Comparison of ENCODE assay signal across 8 cellular contexts in genomic region chrX:47540754-47541538, GRCh38. TPM values are rescaled to one million over a fixed set of nuclear protein-coding genes. Genes with fewer than 3 reads are reported as not detected.
DNase-seq lines count a peak whose midpoint lies in the region; ATAC-seq, FAIRE-seq and TF ChIP-seq lines count a peak whose summit lies in the region.

No MANE protein-coding gene starts in this region.

- H3F3A ChIP-seq in MM.1S (ENCODE audit: insufficient read depth, low read length), result no peaks in the 10 kb centered on the region

- peak overlapping the region; percentile 62 for H4K5ac ChIP-seq in H1 (ENCODE audit: insufficient read length, low read depth, low read length)

- H3K4me3 ChIP-seq in DND-41 (ENCODE audit: low read depth in 1 of 2, low read length in 2 of 2), result no peak overlapping the region
- H3K4me3 ChIP-seq in MM.1S (ENCODE audit: low read length), result no peak overlapping the region
- H3K4me3 ChIP-seq in H1 (ENCODE audit: extremely low read depth in 1 of 4, insufficient read depth in 2 of 4, low read depth in 3 of 4, low read length in 4 of 4), result peak overlapping the region in 1 of 4 experiments; percentile 36; a peak in 1 of 8 replicates
- H3K4me3 ChIP-seq in lower leg skin (ENCODE audit: low read depth, poor library complexity, severe bottlenecking), result no peak overlapping the region

- H2BK15ac ChIP-seq in H1 (ENCODE audit: low read length), result no peak overlapping the region

- no peak overlapping the region for H3K18ac ChIP-seq in H1 (ENCODE audit: extremely low read depth, low read length)

- no peaks in the 10 kb centered on the region for H3K9me2 ChIP-seq in MM.1S (replicated peaks; ENCODE audit: insufficient read depth, low read length)

- no peak overlapping the region for H2BK20ac ChIP-seq in H1 (ENCODE audit: low read length)

- no peak overlapping the region for H3K4ac ChIP-seq in H1 (replicated peaks; ENCODE audit: insufficient read length, low read depth, low read length)

- POLR2A ChIA-PET in H1 (lab: Charles Lee; ENCODE audit: partially characterized antibody), result interaction anchor here (1.1 to 1.4 kb wide), 2 partner anchors 21 to 59 kb away, joined by 3 read pairs; no protein-coding TSS in a partner anchor

- no peak overlapping the region for H3K27ac ChIP-seq in DND-41 (ENCODE audit: low read length)
- no peak overlapping the region for H3K27ac ChIP-seq in MM.1S (ENCODE audit: low read length)
- no peak overlapping the region for H3K27ac ChIP-seq in H1 (ENCODE audit: low read depth, low read length)
- H3K27ac ChIP-seq in temporal lobe (ENCODE audit: low read depth, low read length), result peak overlapping the region; percentile 95

- DNase-seq in DND-41 (no peak), MM.1S (peak; percentile 32), RPMI8226 (peak; percentile 51), H1 (ENCODE audit: low read depth in 1 of 2, low spot score in 2 of 2) (peak; percentile 45 to 49), lower leg skin (ENCODE audit: low spot score in 2 of 2) (peak; percentile 75 to 88)
- no peak for DNase-seq in activated CD8-positive, alpha-beta memory T cell treated with anti-CD3 and anti-CD28 coated beads for 24 hours
- no peak for DNase-seq in activated T-cell treated with anti-CD3 and anti-CD28 coated beads, Interleukin-2, amount 50 U/mL, for 1 hour

- H3K27me3 ChIP-seq in DND-41 (ENCODE audit: insufficient read depth, low read length, poor library complexity), result no peaks in the 10 kb centered on the region
- H3K27me3 ChIP-seq in MM.1S (replicated peaks; ENCODE audit: insufficient read depth, low read length), result no peaks in the 10 kb centered on the region
- no peaks in the 10 kb centered on the region for H3K27me3 ChIP-seq in H1 (replicated peaks in 1 of 4; ENCODE audit: control insufficient read depth in 3 of 4, extremely low read depth in 1 of 4, insufficient read depth in 3 of 4, low read length in 3 of 4)

- intact Hi-C loops in lower leg skin (cut with DNase I; ENCODE audit: low total_unique reads), result no loop called here

- H3K23ac ChIP-seq in H1 (ENCODE audit: insufficient read length), result no peak overlapping the region

- H2AFZ ChIP-seq in DND-41 (ENCODE audit: low read depth, low read length) (no peak overlapping the region), MM.1S (ENCODE audit: low read length) (0 out of 2 replicates have a peak overlapping the region, but pooled peaks have one; percentile 27), H1 (ENCODE audit: low read length) (peak overlapping the region; percentile 53; the same call in 1 of the 2 replicates)

- H2BK12ac ChIP-seq in H1 (ENCODE audit: low read depth, low read length), result peak overlapping the region; percentile 75; the same call in 1 of the 2 replicates

- no peak overlapping the region for H2AK5ac ChIP-seq in H1 (ENCODE audit: low read depth, low read length)

- TF ChIP-seq EP300 in H1 (IDR thresholded peaks at IDR 0.05; ENCODE audit: borderline replicate concordance in 1 of 2, low read depth in 2 of 2, low read length in 2 of 2), result 0 out of 3 replicates have a peak, but pooled peaks of 1 of the 2 experiments have one; percentile 4

- TF ChIP-seq CTCF in DND-41 (IDR thresholded peaks at IDR 0.05; ENCODE audit: borderline replicate concordance, extremely low read depth, low read length, poor library complexity, severe bottlenecking) (peak; percentile 14), MM.1S (IDR thresholded peaks at IDR 0.05; ENCODE audit: low read length) (peak; percentile 35), H1 (IDR thresholded peaks at IDR 0.05; ENCODE audit: control extremely low read depth in 1 of 3, insufficient read depth in 1 of 3, low read depth in 1 of 3, low read length in 3 of 3) (peak in 2 of 3 experiments; percentile 38 to 52; a peak in 2 of 4 replicates), lower leg skin (IDR thresholded peaks at IDR 0.05) (no peak)

- H4K20me1 ChIP-seq in DND-41 (ENCODE audit: insufficient read depth, low read length), result no peaks in the 10 kb centered on the region
- H4K20me1 ChIP-seq in MM.1S (ENCODE audit: insufficient read depth, low read length), result no peaks in the 10 kb centered on the region
- no peaks in the 10 kb centered on the region for H4K20me1 ChIP-seq in H1 (replicated peaks in 1 of 2; ENCODE audit: control insufficient read depth in 1 of 2, insufficient read depth in 2 of 2, low read length in 2 of 2)

- H3K14ac ChIP-seq in H1 (ENCODE audit: insufficient read length), result no peak overlapping the region

- H4K91ac ChIP-seq in H1 (replicated peaks; ENCODE audit: insufficient read length, low read length), result peak overlapping the region; percentile 54

- peak; percentile 47 to 52 for TF ChIP-seq RAD21 in H1 (IDR thresholded peaks at IDR 0.05 in 1 of 2, conservative IDR thresholded peaks at IDR 0.05 in 1 of 2; ENCODE audit: low read depth in 2 of 2, low read length in 2 of 2)

- H3K4me2 ChIP-seq in DND-41 (ENCODE audit: insufficient read depth, low read length) (no peak overlapping the region), MM.1S (ENCODE audit: low read depth, low read length) (peak overlapping the region; percentile 13; the same call in 1 of the 2 replicates), H1 (ENCODE audit: insufficient read depth in 1 of 2, low read depth in 2 of 2, low read length in 2 of 2) (no peak overlapping the region; a peak in 1 of 4 replicates)

- no peak overlapping the region for H2BK120ac ChIP-seq in H1 (replicated peaks; ENCODE audit: low read depth, low read length)

- no peak for ATAC-seq in DND-41 (ENCODE audit: insufficient read depth, low read depth)

- H3K36me3 ChIP-seq in DND-41 (ENCODE audit: insufficient read depth, low read length), result no peaks in the 10 kb centered on the region
- H3K36me3 ChIP-seq in MM.1S (replicated peaks; ENCODE audit: insufficient read depth, low read length), result no peaks in the 10 kb centered on the region
- H3K36me3 ChIP-seq in H1 (ENCODE audit: control insufficient read depth in 2 of 4, insufficient read depth in 4 of 4, low read length in 3 of 4), result no peaks in the 10 kb centered on the region

- H3K79me2 ChIP-seq in DND-41 (ENCODE audit: insufficient read depth, low read length) (no peaks in the 10 kb centered on the region), MM.1S (ENCODE audit: low read length) (no peaks in the 10 kb centered on the region), H1 (ENCODE audit: control insufficient read depth in 1 of 2, insufficient read depth in 2 of 2, low read length in 2 of 2) (no peaks in the 10 kb centered on the region)

- H3K9ac ChIP-seq in DND-41 (ENCODE audit: low read depth, low read length), result no peak overlapping the region
- no peak overlapping the region for H3K9ac ChIP-seq in MM.1S (ENCODE audit: low read length)
- no peak overlapping the region for H3K9ac ChIP-seq in H1 (replicated peaks in 1 of 4; ENCODE audit: extremely low read depth in 1 of 4, low read depth in 3 of 4, low read length in 3 of 4)

- 42% methylated on average over 15 of the region's 15 CpGs; no CpG with 5 or more reads in 1 of the 2 experiments for WGBS in H1 (ENCODE audit: extremely low coverage in 1 of 2, insufficient coverage in 1 of 2, insufficient read length in 1 of 2, insufficient replicate concordance in 2 of 2, low coverage in 1 of 2, low lambda C conversion rate in 2 of 2, missing lambda C conversion rate in 1 of 2), 2 experiments
- WGBS in lower leg skin, 2 donors, result 17 to 40% methylated on average over 15 of the region's 15 CpGs

- FAIRE-seq in H1 (lab: Jason Lieb, UNC), result peak; percentile 95

- TF ChIP-seq POLR2A in H1 (IDR thresholded peaks at IDR 0.05; ENCODE audit: control extremely low read depth in 1 of 2, low read depth in 2 of 2, low read length in 2 of 2) (peak in 1 of 2 experiments; percentile 40; a peak in 1 of 3 replicates), lower leg skin (IDR thresholded peaks at IDR 0.05) (no peak)

- no peaks in the 10 kb centered on the region for H3K79me1 ChIP-seq in H1 (ENCODE audit: low read depth, low read length)

- no peaks in the 10 kb centered on the region for H3K9me3 ChIP-seq in DND-41 (ENCODE audit: insufficient read depth, low read length, severe bottlenecking)
- H3K9me3 ChIP-seq in MM.1S (replicated peaks; ENCODE audit: insufficient read depth, low read length), result no peaks in the 10 kb centered on the region
- no peaks in the 10 kb centered on the region for H3K9me3 ChIP-seq in H1 (ENCODE audit: insufficient read depth in 2 of 2, low read depth in 1 of 2, low read length in 1 of 2)

- H3K4me1 ChIP-seq in DND-41 (ENCODE audit: insufficient read depth, low read length), result no peaks in the 10 kb centered on the region
- H3K4me1 ChIP-seq in MM.1S (ENCODE audit: low read length), result no peaks in the 10 kb centered on the region
- H3K4me1 ChIP-seq in H1 (replicated peaks in 1 of 4; ENCODE audit: control insufficient read depth in 3 of 4, insufficient read depth in 4 of 4, low read length in 3 of 4), result no peaks in the 10 kb centered on the region

- CTCF ChIA-PET in H1 (lab: Charles Lee; ENCODE audit: partially characterized antibody), result interaction anchor here (0.7 to 1.9 kb wide), 8 partner anchors 15 to 246 kb away, joined by 3 to 7 read pairs (median 3); no protein-coding TSS in a partner anchor

- H3K56ac ChIP-seq in H1 (replicated peaks; ENCODE audit: insufficient read length, low read depth, low read length), result no peak overlapping the region

- no peak overlapping the region for H4K8ac ChIP-seq in H1 (ENCODE audit: extremely low read depth, insufficient read depth, low read length)

- H2BK5ac ChIP-seq in H1 (ENCODE audit: low read depth, low read length), result no peak overlapping the region; the same call in 1 of the 2 replicates

- no peaks in the 10 kb centered on the region for H3K23me2 ChIP-seq in H1 (ENCODE audit: low read depth, low read length)

RNA-seq across cellular contexts. Expression of gene ARAF, which starts 20.1 kb away (rescaled TPM):
- 45.2 and 48.3 TPM in 2 replicates for total RNA-seq in H1 (2021; fragmentation: NEBNext Ultra II Directional; extraction: Animal tissue kit (Norgen Biotek cat#: 25700))
- polyA plus RNA-seq in H1 (2011; rRNA removed), result 39.0 and 56.8 TPM in 2 replicates
- polyA plus RNA-seq in H1 (2011; cell fraction: cytosol; rRNA removed), result 32.0 TPM
- 111 TPM for polyA plus RNA-seq in H1 (2011; cell fraction: nucleus; rRNA removed)
- polyA plus RNA-seq in H1 (2012, experiment 1 of 2), result 25.7 to 47.0 TPM (median 43.2 TPM) in 4 replicates
- polyA plus RNA-seq in H1 (2012, experiment 2 of 2), result 37.8 TPM
- 34.6 TPM for polyA plus RNA-seq in H1 (2013, experiment 1 of 2)
- polyA plus RNA-seq in H1 (2013, experiment 2 of 2), result 37.9 TPM
- polyA minus RNA-seq in H1 (2011; rRNA and poly(A)+ RNA removed), result 75.5 and 77.0 TPM in 2 replicates
- polyA minus RNA-seq in H1 (2011; cell fraction: cytosol; rRNA and poly(A)+ RNA removed), result 21.1 TPM
- 27.7 TPM for polyA minus RNA-seq in H1 (2011; cell fraction: nucleus; rRNA and poly(A)+ RNA removed)
- total RNA-seq in lower leg skin (10 to 100 TPM; 26.8 to 46.4 (median 34.5) TPM), temporal lobe (5.7 TPM)

RNA-seq across cellular contexts. Expression of gene TIMP1, which starts 41.3 kb away (rescaled TPM):
- 58.6 and 62.5 TPM in 2 replicates for total RNA-seq in H1 (2021; fragmentation: NEBNext Ultra II Directional; extraction: Animal tissue kit (Norgen Biotek cat#: 25700))
- 142 and 150 TPM in 2 replicates for polyA plus RNA-seq in H1 (2011; rRNA removed)
- 69.7 TPM for polyA plus RNA-seq in H1 (2011; cell fraction: cytosol; rRNA removed)
- 88.2 TPM for polyA plus RNA-seq in H1 (2011; cell fraction: nucleus; rRNA removed)
- polyA plus RNA-seq in H1 (2012, experiment 1 of 2), result 81.9 to 101 TPM (median 98.2 TPM) in 4 replicates
- polyA plus RNA-seq in H1 (2012, experiment 2 of 2), result 154 TPM
- 90.2 TPM for polyA plus RNA-seq in H1 (2013, experiment 1 of 2)
- polyA plus RNA-seq in H1 (2013, experiment 2 of 2), result 106 TPM
- 93.8 and 111 TPM in 2 replicates for polyA minus RNA-seq in H1 (2011; rRNA and poly(A)+ RNA removed)
- polyA minus RNA-seq in H1 (2011; cell fraction: cytosol; rRNA and poly(A)+ RNA removed), result 64.3 TPM
- 34.6 TPM for polyA minus RNA-seq in H1 (2011; cell fraction: nucleus; rRNA and poly(A)+ RNA removed)
- total RNA-seq in lower leg skin (10 to 100 TPM; 27.5 to 82.1 (median 53.5) TPM), temporal lobe (4.7 TPM)

RNA-seq across cellular contexts. Expression of gene ZNF41, which starts 57.9 kb away (rescaled TPM):
- 4.5 and 5.3 TPM in 2 replicates for total RNA-seq in H1 (2021; fragmentation: NEBNext Ultra II Directional; extraction: Animal tissue kit (Norgen Biotek cat#: 25700))
- 1.2 and 1.8 TPM in 2 replicates for polyA plus RNA-seq in H1 (2011; rRNA removed)
- polyA plus RNA-seq in H1 (2011; cell fraction: cytosol; rRNA removed), result 2.3 TPM
- 2.8 TPM for polyA plus RNA-seq in H1 (2011; cell fraction: nucleus; rRNA removed)
- polyA plus RNA-seq in H1 (2012, experiment 1 of 2), result 2.6 to 3.5 TPM (median 2.9 TPM) in 4 replicates
- 0.14 TPM for polyA plus RNA-seq in H1 (2012, experiment 2 of 2)
- 3.2 TPM for polyA plus RNA-seq in H1 (2013, experiment 1 of 2)
- polyA plus RNA-seq in H1 (2013, experiment 2 of 2), result 3.1 TPM
- 6.2 and 7.1 TPM in 2 replicates for polyA minus RNA-seq in H1 (2011; rRNA and poly(A)+ RNA removed)
- polyA minus RNA-seq in H1 (2011; cell fraction: cytosol; rRNA and poly(A)+ RNA removed), result 3.1 TPM
- polyA minus RNA-seq in H1 (2011; cell fraction: nucleus; rRNA and poly(A)+ RNA removed), result 5.7 TPM
- 10 to 100 TPM in 2 of 4 donors, 1 to 10 TPM in 2; 4.6 to 12.9 (median 7.7) TPM for total RNA-seq in lower leg skin
- total RNA-seq in temporal lobe, result 11.3 TPM

Comparison
In these comparisons a context has a peak if more than half of its experiments do, and no peak if none do; other contexts are left out.
1. DNase-seq: peak in MM.1S (single experiment), RPMI8226 (single experiment), H1 (2 of 2) and lower leg skin (2 of 2); none in DND-41 (single experiment), activated CD8-positive, alpha-beta memory T cell treated with anti-CD3 and anti-CD28 coated beads for 24 hours (single experiment) and activated T-cell treated with anti-CD3 and anti-CD28 coated beads, Interleukin-2, amount 50 U/mL, for 1 hour (single experiment).
2. CTCF ChIP-seq: peak in DND-41 (single experiment), MM.1S (single experiment) and H1 (2 of 3); none in lower leg skin (0 of 3).